In the genomic region with DNA sequence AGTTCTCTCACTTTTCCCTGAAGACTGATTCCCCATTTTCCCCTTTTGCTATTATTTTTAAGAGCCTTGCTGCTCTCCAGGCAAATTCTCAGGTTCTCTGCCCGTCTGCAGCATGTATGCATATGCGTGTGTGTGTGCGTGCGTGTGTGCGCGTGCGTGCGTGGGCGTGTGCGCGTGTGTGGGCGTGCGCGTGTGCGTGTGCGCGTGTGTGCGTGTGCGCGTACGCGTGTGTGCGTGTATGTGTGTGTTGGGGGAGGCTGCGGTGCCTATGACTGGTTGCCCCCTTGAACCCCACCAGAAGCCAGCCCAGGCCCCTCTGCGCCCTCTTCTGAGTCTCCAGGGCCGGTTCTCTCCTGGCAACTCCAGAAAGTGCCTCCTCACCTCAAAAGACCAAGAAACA, we compare ENCODE assay signal across 1 cellular context.
TF ChIP-seq lines count a peak whose summit lies in the region.

No MANE protein-coding gene starts in this region.

TF ChIP-seq in SK-N-SH, 30 proteins besides CTCF, POLR2A, EP300 and RAD21:
- TF ChIP-seq SMC3 (IDR thresholded peaks at IDR 0.05; ENCODE audit: low read depth, low read length) (no peak), NFIC (IDR thresholded peaks at IDR 0.05; ENCODE audit: borderline replicate concordance) (no peak), TEAD4 (IDR thresholded peaks at IDR 0.05; ENCODE audit: borderline replicate concordance, insufficient read depth) (no peak), EZH2phosphoT487 (IDR thresholded peaks at IDR 0.05; ENCODE audit: borderline replicate concordance, low read depth) (no peak), POLR2AphosphoS5 (IDR thresholded peaks at IDR 0.05; ENCODE audit: low read depth, low read length) (no peak), YY1 (IDR thresholded peaks at IDR 0.05; ENCODE audit: low read depth) (no peak), RXRA (IDR thresholded peaks at IDR 0.05; ENCODE audit: borderline replicate concordance, low read depth) (no peak), SIN3A (IDR thresholded peaks at IDR 0.05; ENCODE audit: borderline replicate concordance, low read depth, low read length) (no peak), FOSL2 (IDR thresholded peaks at IDR 0.05; ENCODE audit: borderline replicate concordance, low read depth) (no peak)
- TF ChIP-seq, protein P1, sequence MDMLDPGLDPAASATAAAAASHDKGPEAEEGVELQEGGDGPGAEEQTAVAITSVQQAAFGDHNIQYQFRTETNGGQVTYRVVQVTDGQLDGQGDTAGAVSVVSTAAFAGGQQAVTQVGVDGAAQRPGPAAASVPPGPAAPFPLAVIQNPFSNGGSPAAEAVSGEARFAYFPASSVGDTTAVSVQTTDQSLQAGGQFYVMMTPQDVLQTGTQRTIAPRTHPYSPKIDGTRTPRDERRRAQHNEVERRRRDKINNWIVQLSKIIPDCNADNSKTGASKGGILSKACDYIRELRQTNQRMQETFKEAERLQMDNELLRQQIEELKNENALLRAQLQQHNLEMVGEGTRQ (IDR thresholded peaks at IDR 0.05; ENCODE audit: borderline replicate concordance, low read depth, low read length): no peak
- TF ChIP-seq, protein P2, sequence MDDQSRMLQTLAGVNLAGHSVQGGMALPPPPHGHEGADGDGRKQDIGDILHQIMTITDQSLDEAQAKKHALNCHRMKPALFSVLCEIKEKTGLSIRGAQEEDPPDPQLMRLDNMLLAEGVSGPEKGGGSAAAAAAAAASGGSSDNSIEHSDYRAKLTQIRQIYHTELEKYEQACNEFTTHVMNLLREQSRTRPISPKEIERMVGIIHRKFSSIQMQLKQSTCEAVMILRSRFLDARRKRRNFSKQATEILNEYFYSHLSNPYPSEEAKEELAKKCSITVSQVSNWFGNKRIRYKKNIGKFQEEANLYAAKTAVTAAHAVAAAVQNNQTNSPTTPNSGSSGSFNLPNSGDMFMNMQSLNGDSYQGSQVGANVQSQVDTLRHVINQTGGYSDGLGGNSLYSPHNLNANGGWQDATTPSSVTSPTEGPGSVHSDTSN (IDR thresholded peaks at IDR 0.05): no peak
- TF ChIP-seq, protein P3, sequence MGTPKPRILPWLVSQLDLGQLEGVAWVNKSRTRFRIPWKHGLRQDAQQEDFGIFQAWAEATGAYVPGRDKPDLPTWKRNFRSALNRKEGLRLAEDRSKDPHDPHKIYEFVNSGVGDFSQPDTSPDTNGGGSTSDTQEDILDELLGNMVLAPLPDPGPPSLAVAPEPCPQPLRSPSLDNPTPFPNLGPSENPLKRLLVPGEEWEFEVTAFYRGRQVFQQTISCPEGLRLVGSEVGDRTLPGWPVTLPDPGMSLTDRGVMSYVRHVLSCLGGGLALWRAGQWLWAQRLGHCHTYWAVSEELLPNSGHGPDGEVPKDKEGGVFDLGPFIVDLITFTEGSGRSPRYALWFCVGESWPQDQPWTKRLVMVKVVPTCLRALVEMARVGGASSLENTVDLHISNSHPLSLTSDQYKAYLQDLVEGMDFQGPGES (IDR thresholded peaks at IDR 0.05; ENCODE audit: low read depth, low read length): no peak
TF ChIP-seq in SK-N-SH: peak in this region for 0.
